13 cellular contexts compared by ENCODE assay signal in the genomic region with DNA sequence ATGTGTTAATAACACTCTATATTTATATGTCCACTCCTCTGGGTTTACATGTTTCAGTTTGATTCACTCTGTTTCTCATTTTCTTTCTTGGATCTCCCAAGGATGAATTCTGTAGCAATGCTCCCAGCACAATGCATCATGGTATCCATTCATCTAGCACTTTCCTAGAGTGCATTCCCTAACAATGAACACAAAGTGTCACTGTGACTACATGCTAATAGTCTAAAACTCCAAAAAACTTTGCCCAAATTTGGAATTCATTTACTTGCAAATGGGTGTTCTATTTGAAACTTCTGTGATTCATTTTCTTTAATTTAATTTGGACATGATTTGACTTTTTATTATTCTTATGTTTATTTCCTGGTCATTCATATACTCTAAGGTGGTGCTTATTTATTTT.
DNase-seq lines count a peak whose midpoint lies in the region; ATAC-seq and TF ChIP-seq lines count a peak whose summit lies in the region.
"Had no signal": no experiment of that assay in that cellular context is flagged by ENCODE, and none has a peak within 500 bp of the region (broad histone marks: within the 10 kb centered on the region; RNA-seq: fewer than 3 reads in every experiment).

No MANE protein-coding gene starts in this region.

- in situ Hi-C loops in ACHN (cut with HindIII; ENCODE audit: low pct_ligation_motif_present, low pct_unique_long_range_greater_than_20kb, low sequenced_read_pairs): no loop called here

- no peak overlapping the region for H3K4me3 ChIP-seq in BE2C (ENCODE audit: low read depth, low read length)
- H3K4me3 ChIP-seq in CD8-positive, alpha-beta T cell (ENCODE audit: low read depth, low read length): no peak overlapping the region

- no peaks in the 10 kb centered on the region for H3K36me3 Mint-ChIP-seq in CD8-positive, alpha-beta T cell

- DNase-seq in BE2C: no peak
- DNase-seq in H4 (ENCODE audit: low spot score): peak; percentile 4
- DNase-seq in iPS-NIHi11 (ENCODE audit: low spot score): peak; percentile 24
- DNase-seq in activated CD8-positive, alpha-beta memory T cell treated with anti-CD3 and anti-CD28 coated beads for 24 hours: no peak
- no peak for DNase-seq in NOMO-1 (lab: John Stamatoyannopoulos, UW; ENCODE audit: unreplicated experiment in 2 of 2)
- DNase-seq in CD8-positive, alpha-beta T cell: no peak
- no peak for DNase-seq in ACHN
- DNase-seq: activated T-cell treated with anti-CD3 and anti-CD28 coated beads, Interleukin-2, amount 50 U/mL, for 48 hours; DMS53; NCI-H1436 treated with DMSO at 0.1 percent for 48 hours; right cardiac atrium had no signal

- H3K9me3 Mint-ChIP-seq in CD8-positive, alpha-beta T cell: no peaks in the 10 kb centered on the region
- H3K9me3 Mint-ChIP-seq: T-helper 1 cell treated with Interleukin-12 subunit alpha and Interleukin-12 subunit beta and Interleukin-4 antibody, amounts not matched to agents 30 μg/mL and 1 μg/mL, for 36 hours had no signal

- no peaks in the 10 kb centered on the region for H3K4me1 Mint-ChIP-seq in CD8-positive, alpha-beta T cell (ENCODE audit: low read depth)

- peak; percentile 60 for TF ChIP-seq CTCF in BE2C (IDR thresholded peaks at IDR 0.05; ENCODE audit: low read depth, low read length)
- TF ChIP-seq CTCF in CD8-positive, alpha-beta T cell (IDR thresholded peaks at IDR 0.05): no peak

- CTCF ChIA-PET in CD8-positive, alpha-beta T cell (lab: Charles Lee): no interaction called here

- ATAC-seq in SK-N-SH treated with all-trans-retinoic acid at 6 μM for 48 hours: peak; percentile 82
- no peak for ATAC-seq in CD8-positive, alpha-beta T cell

- intact Hi-C loops in CD8-positive, alpha-beta T cell (cut with DNase I, micrococcal nuclease): no loop called here

- peaks cover 9% of the 10 kb centered on the region for H3K27me3 Mint-ChIP-seq in CD8-positive, alpha-beta T cell (ENCODE audit: low read depth)

- H3K27ac ChIP-seq in CD8-positive, alpha-beta T cell (ENCODE audit: low read depth, low read length): no peak overlapping the region

- POLR2A ChIA-PET in CD8-positive, alpha-beta T cell (lab: Charles Lee): no interaction called here

- H3K36me3 ChIP-seq in BE2C: no peaks in the 10 kb centered on the region
- no peaks in the 10 kb centered on the region for H3K36me3 ChIP-seq in CD8-positive, alpha-beta T cell (ENCODE audit: insufficient read depth, low read length)

- H3K27ac Mint-ChIP-seq in CD8-positive, alpha-beta T cell: no peak overlapping the region
- H3K27ac Mint-ChIP-seq: T-helper 1 cell treated with Interleukin-12 subunit alpha and Interleukin-12 subunit beta and Interleukin-4 antibody, amounts not matched to agents 30 μg/mL and 1 μg/mL, for 36 hours had no signal

- H3K4me1 ChIP-seq in BE2C: peaks cover 5% of the 10 kb centered on the region
- no peaks in the 10 kb centered on the region for H3K4me1 ChIP-seq in CD8-positive, alpha-beta T cell (ENCODE audit: insufficient read depth, low read length)

- H3K27me3 ChIP-seq in BE2C: no peaks in the 10 kb centered on the region
- H3K27me3 ChIP-seq in CD8-positive, alpha-beta T cell (ENCODE audit: insufficient read depth, low read length): no peaks in the 10 kb centered on the region

- H3K4me3 Mint-ChIP-seq in CD8-positive, alpha-beta T cell: no peak overlapping the region
- H3K4me3 Mint-ChIP-seq: T-helper 1 cell treated with Interleukin-12 subunit alpha and Interleukin-12 subunit beta and Interleukin-4 antibody, amounts not matched to agents 30 μg/mL and 1 μg/mL, for 36 hours had no signal

- H3K9me3 ChIP-seq in BE2C: no peaks in the 10 kb centered on the region
- H3K9me3 ChIP-seq in CD8-positive, alpha-beta T cell (ENCODE audit: low read length): no peaks in the 10 kb centered on the region

TF ChIP-seq in SK-N-SH treated with all-trans-retinoic acid at 6 μM for 48 hours, 23 proteins besides CTCF, POLR2A, EP300 and RAD21:
- TF ChIP-seq, protein P1, sequence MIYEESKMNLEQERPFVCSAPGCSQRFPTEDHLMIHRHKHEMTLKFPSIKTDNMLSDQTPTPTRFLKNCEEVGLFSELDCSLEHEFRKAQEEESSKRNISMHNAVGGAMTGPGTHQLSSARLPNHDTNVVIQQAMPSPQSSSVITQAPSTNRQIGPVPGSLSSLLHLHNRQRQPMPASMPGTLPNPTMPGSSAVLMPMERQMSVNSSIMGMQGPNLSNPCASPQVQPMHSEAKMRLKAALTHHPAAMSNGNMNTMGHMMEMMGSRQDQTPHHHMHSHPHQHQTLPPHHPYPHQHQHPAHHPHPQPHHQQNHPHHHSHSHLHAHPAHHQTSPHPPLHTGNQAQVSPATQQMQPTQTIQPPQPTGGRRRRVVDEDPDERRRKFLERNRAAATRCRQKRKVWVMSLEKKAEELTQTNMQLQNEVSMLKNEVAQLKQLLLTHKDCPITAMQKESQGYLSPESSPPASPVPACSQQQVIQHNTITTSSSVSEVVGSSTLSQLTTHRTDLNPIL (CRISPR knock-in tag; IDR thresholded peaks at IDR 0.05; ENCODE audit: low read depth): no peak
- TF ChIP-seq TOX (CRISPR knock-in tag; IDR thresholded peaks at IDR 0.05; ENCODE audit: borderline replicate concordance): no peak
- TF ChIP-seq, protein P2, sequence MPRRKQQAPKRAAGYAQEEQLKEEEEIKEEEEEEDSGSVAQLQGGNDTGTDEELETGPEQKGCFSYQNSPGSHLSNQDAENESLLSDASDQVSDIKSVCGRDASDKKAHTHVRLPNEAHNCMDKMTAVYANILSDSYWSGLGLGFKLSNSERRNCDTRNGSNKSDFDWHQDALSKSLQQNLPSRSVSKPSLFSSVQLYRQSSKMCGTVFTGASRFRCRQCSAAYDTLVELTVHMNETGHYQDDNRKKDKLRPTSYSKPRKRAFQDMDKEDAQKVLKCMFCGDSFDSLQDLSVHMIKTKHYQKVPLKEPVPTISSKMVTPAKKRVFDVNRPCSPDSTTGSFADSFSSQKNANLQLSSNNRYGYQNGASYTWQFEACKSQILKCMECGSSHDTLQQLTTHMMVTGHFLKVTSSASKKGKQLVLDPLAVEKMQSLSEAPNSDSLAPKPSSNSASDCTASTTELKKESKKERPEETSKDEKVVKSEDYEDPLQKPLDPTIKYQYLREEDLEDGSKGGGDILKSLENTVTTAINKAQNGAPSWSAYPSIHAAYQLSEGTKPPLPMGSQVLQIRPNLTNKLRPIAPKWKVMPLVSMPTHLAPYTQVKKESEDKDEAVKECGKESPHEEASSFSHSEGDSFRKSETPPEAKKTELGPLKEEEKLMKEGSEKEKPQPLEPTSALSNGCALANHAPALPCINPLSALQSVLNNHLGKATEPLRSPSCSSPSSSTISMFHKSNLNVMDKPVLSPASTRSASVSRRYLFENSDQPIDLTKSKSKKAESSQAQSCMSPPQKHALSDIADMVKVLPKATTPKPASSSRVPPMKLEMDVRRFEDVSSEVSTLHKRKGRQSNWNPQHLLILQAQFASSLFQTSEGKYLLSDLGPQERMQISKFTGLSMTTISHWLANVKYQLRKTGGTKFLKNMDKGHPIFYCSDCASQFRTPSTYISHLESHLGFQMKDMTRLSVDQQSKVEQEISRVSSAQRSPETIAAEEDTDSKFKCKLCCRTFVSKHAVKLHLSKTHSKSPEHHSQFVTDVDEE (CRISPR knock-in tag; IDR thresholded peaks at IDR 0.05): no peak
- TF ChIP-seq ZFP30 (CRISPR knock-in tag; IDR thresholded peaks at IDR 0.05): no peak
- TF ChIP-seq ZNF70 (CRISPR knock-in tag; IDR thresholded peaks at IDR 0.05): no peak
- TF ChIP-seq, protein P3, sequence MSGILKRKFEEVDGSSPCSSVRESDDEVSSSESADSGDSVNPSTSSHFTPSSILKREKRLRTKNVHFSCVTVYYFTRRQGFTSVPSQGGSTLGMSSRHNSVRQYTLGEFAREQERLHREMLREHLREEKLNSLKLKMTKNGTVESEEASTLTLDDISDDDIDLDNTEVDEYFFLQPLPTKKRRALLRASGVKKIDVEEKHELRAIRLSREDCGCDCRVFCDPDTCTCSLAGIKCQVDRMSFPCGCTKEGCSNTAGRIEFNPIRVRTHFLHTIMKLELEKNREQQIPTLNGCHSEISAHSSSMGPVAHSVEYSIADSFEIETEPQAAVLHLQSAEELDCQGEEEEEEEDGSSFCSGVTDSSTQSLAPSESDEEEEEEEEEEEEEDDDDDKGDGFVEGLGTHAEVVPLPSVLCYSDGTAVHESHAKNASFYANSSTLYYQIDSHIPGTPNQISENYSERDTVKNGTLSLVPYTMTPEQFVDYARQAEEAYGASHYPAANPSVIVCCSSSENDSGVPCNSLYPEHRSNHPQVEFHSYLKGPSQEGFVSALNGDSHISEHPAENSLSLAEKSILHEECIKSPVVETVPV (CRISPR knock-in tag; IDR thresholded peaks at IDR 0.05): no peak
- TF ChIP-seq ARNTL (CRISPR knock-in tag; IDR thresholded peaks at IDR 0.05; ENCODE audit: borderline replicate concordance, low read depth): no peak
- no peak for TF ChIP-seq RARB (CRISPR knock-in tag; IDR thresholded peaks at IDR 0.05)
- no peak for TF ChIP-seq ESRRG (CRISPR knock-in tag; IDR thresholded peaks at IDR 0.05)
- no peak for TF ChIP-seq ZNF8 (CRISPR knock-in tag; IDR thresholded peaks at IDR 0.05)
- no peak for TF ChIP-seq ZC3H10 (CRISPR knock-in tag; IDR thresholded peaks at IDR 0.05)
- no peak for TF ChIP-seq PPARA (CRISPR knock-in tag; IDR thresholded peaks at IDR 0.05; ENCODE audit: borderline replicate concordance)
- TF ChIP-seq CSDC2 (CRISPR knock-in tag; IDR thresholded peaks at IDR 0.05): no peak
TF ChIP-seq in SK-N-SH treated with all-trans-retinoic acid at 6 μM for 48 hours: peak in this region for 0.

Comparison
In these comparisons a context has a peak if more than half of its experiments do, and no peak if none do; other contexts are left out.
1. DNase-seq: peak in H4 (single experiment) and iPS-NIHi11 (single experiment); none in BE2C (single experiment), activated CD8-positive, alpha-beta memory T cell treated with anti-CD3 and anti-CD28 coated beads for 24 hours (single experiment), NOMO-1 (0 of 2), CD8-positive, alpha-beta T cell (0 of 7) and ACHN (single experiment).